10 cellular contexts compared by ENCODE assay signal in genomic region chr5:141208478-141208877, GRCh38. TPM values are rescaled to one million over a fixed set of nuclear protein-coding genes. Genes with fewer than 3 reads are reported as not detected.
DNase-seq lines count a peak whose midpoint lies in the region; ATAC-seq, FAIRE-seq and TF ChIP-seq lines count a peak whose summit lies in the region.
"Had no signal": no experiment of that assay in that cellular context is flagged by ENCODE, and none has a peak within 500 bp of the region (broad histone marks: within the 10 kb centered on the region; RNA-seq: fewer than 3 reads in every experiment).

PCDHB12 (plus strand) TSS chr5:141208719; CDS start chr5:141208908, 189 bp downstream.

- no peaks in the 10 kb centered on the region for H4K20me1 ChIP-seq in H1 (replicated peaks in 1 of 2; ENCODE audit: control insufficient read depth in 1 of 2, insufficient read depth in 2 of 2, low read length in 2 of 2)

- H2BK120ac ChIP-seq in H1 (replicated peaks; ENCODE audit: low read depth, low read length) (no peak within 1 kb of the TSS), trophoblast cell (ENCODE audit: insufficient read depth, low read length, poor library complexity) (no peak within 1 kb of the TSS)

- H3K9ac ChIP-seq in H1 (replicated peaks in 1 of 4; ENCODE audit: extremely low read depth in 1 of 4, low read depth in 3 of 4, low read length in 3 of 4) (no peak within 1 kb of the TSS), trophoblast cell (ENCODE audit: low read length) (no peak within 1 kb of the TSS)

- H2BK5ac ChIP-seq in H1 (ENCODE audit: low read depth, low read length), result no peak within 1 kb of the TSS
- no peak within 1 kb of the TSS for H2BK5ac ChIP-seq in trophoblast cell (ENCODE audit: low read depth, low read length, poor library complexity)

- no peak for TF ChIP-seq POLR2A in H1 (IDR thresholded peaks at IDR 0.05; ENCODE audit: control extremely low read depth in 1 of 2, low read depth in 2 of 2, low read length in 2 of 2)

- H3K4me1 ChIP-seq in H1 (replicated peaks in 1 of 4; ENCODE audit: control insufficient read depth in 3 of 4, insufficient read depth in 4 of 4, low read length in 3 of 4), result no peaks in the 10 kb centered on the region
- H3K4me1 ChIP-seq in psoas muscle, result no peaks in the 10 kb centered on the region
- no peaks in the 10 kb centered on the region for H3K4me1 ChIP-seq in trophoblast cell (ENCODE audit: control insufficient read depth in 1 of 2, insufficient read depth in 2 of 2, low read length in 2 of 2)
- H3K4me1 ChIP-seq: sigmoid colon, suprapubic skin had no signal

- H3K79me2 ChIP-seq in H1 (ENCODE audit: control insufficient read depth in 1 of 2, insufficient read depth in 2 of 2, low read length in 2 of 2), result no peaks in the 10 kb centered on the region
- no peaks in the 10 kb centered on the region for H3K79me2 ChIP-seq in trophoblast cell (ENCODE audit: control insufficient read depth, insufficient read depth, low read length, poor library complexity)

- no peak within 1 kb of the TSS for H4K5ac ChIP-seq in H1 (ENCODE audit: insufficient read length, low read depth, low read length)

- H3K36me3 ChIP-seq in H1 (ENCODE audit: control insufficient read depth in 2 of 4, insufficient read depth in 4 of 4, low read length in 3 of 4) (no peaks in the 10 kb centered on the region), psoas muscle (ENCODE audit: insufficient read depth in 1 of 2, low read depth in 1 of 2) (no peaks in the 10 kb centered on the region), trophoblast cell (ENCODE audit: control insufficient read depth in 1 of 2, insufficient read depth in 2 of 2, low read length in 2 of 2) (peaks cover 0 to 1% of the 10 kb centered on the region in 2 experiments)
- H3K36me3 ChIP-seq: sigmoid colon, suprapubic skin had no signal

- 68% methylated on average over 11 of the region's 11 CpGs; no CpG with 5 or more reads in 1 of the 2 experiments for WGBS in H1 (ENCODE audit: extremely low coverage in 1 of 2, insufficient coverage in 1 of 2, insufficient read length in 1 of 2, insufficient replicate concordance in 2 of 2, low coverage in 1 of 2, low lambda C conversion rate in 2 of 2, missing lambda C conversion rate in 1 of 2), 2 experiments
- WGBS in psoas muscle, 3 donors, result 17 to 21% (median 18%) methylated on average over 11 of the region's 11 CpGs
- no CpG with 5 or more reads among the region's 11 CpGs for WGBS in trophoblast cell (ENCODE audit: extremely low coverage, insufficient coverage, insufficient read length)

- peak; percentile 42 to 45 for TF ChIP-seq RAD21 in H1 (IDR thresholded peaks at IDR 0.05 in 1 of 2, conservative IDR thresholded peaks at IDR 0.05 in 1 of 2; ENCODE audit: low read depth in 2 of 2, low read length in 2 of 2)

- H3K79me1 ChIP-seq in H1 (ENCODE audit: low read depth, low read length) (no peaks in the 10 kb centered on the region), trophoblast cell (ENCODE audit: low read length) (no peaks in the 10 kb centered on the region)

- no peaks in the 10 kb centered on the region for H3K23me2 ChIP-seq in H1 (ENCODE audit: low read depth, low read length)

- ATAC-seq in psoas muscle (no peak), GM18867 (IDR thresholded peaks at IDR 0.05; ENCODE audit: unreplicated experiment) (no peak)

- no peak within 1 kb of the TSS for H3K23ac ChIP-seq in H1 (ENCODE audit: insufficient read length)
- H3K23ac ChIP-seq in trophoblast cell (ENCODE audit: low read length), result no peak within 1 kb of the TSS

- TF ChIP-seq CTCF in H1 (IDR thresholded peaks at IDR 0.05; ENCODE audit: control extremely low read depth in 1 of 3, insufficient read depth in 1 of 3, low read depth in 1 of 3, low read length in 3 of 3) (peak in 2 of 3 experiments; percentile 11 to 48; a peak in 3 of 4 replicates), psoas muscle (IDR thresholded peaks at IDR 0.05) (peak; percentile 8)

- no peak within 1 kb of the TSS for H4K91ac ChIP-seq in H1 (replicated peaks; ENCODE audit: insufficient read length, low read length)
- H4K91ac ChIP-seq in trophoblast cell (ENCODE audit: low read depth, low read length), result no peak within 1 kb of the TSS

- no peak within 1 kb of the TSS for H3K18ac ChIP-seq in H1 (ENCODE audit: extremely low read depth, low read length)
- no peak within 1 kb of the TSS for H3K18ac ChIP-seq in trophoblast cell (ENCODE audit: low read length)

- in situ Hi-C loops in G401 (cut with HindIII; ENCODE audit: low sequenced_read_pairs), result no loop called here

- no peak within 1 kb of the TSS for H2BK20ac ChIP-seq in H1 (ENCODE audit: low read length)

- peak; percentile 55 for DNase-seq in G401 (ENCODE audit: low spot score)
- DNase-seq in NCI-H69 (lab: John Stamatoyannopoulos, UW), result peak; percentile 51
- DNase-seq in H1 (ENCODE audit: low read depth in 1 of 2, low spot score in 2 of 2), result no peak
- no peak for DNase-seq in psoas muscle
- DNase-seq in stimulated activated CD4-positive, alpha-beta T cell treated with anti-CD3 and anti-CD28 coated beads, Interleukin-4, amount 100 ng/mL, for 4 hours, result no peak
- DNase-seq in trophoblast cell, result no peak
- no peak for DNase-seq in islet precursor cell
- DNase-seq: sigmoid colon had no signal

- peak within 1 kb of the TSS in 2 of 4 experiments; percentile 10 to 34; a peak in 2 of 8 replicates for H3K4me3 ChIP-seq in H1 (ENCODE audit: extremely low read depth in 1 of 4, insufficient read depth in 2 of 4, low read depth in 3 of 4, low read length in 4 of 4)
- H3K4me3 ChIP-seq in psoas muscle, result peak within 1 kb of the TSS; percentile 26
- H3K4me3 ChIP-seq in trophoblast cell (ENCODE audit: low read depth, low read length), result no peak within 1 kb of the TSS
- H3K4me3 ChIP-seq: suprapubic skin had no signal

- CTCF ChIA-PET in H1 (lab: Charles Lee; ENCODE audit: partially characterized antibody), result interaction anchor here (0.6 to 3.9 kb wide), 39 partner anchors 9 to 1607 kb away, joined by 3 to 36 read pairs (median 4); partner anchors contain the start of genes PCDHB10, PCDHB11, PCDHB14 and PCDHB15

- no peak within 1 kb of the TSS for H3K27ac ChIP-seq in H1 (ENCODE audit: low read depth, low read length)
- no peak within 1 kb of the TSS for H3K27ac ChIP-seq in psoas muscle
- no peak within 1 kb of the TSS for H3K27ac ChIP-seq in trophoblast cell (ENCODE audit: low read depth, low read length)
- H3K27ac ChIP-seq: sigmoid colon, suprapubic skin had no signal

- H3K4me2 ChIP-seq in H1 (ENCODE audit: insufficient read depth in 1 of 2, low read depth in 2 of 2, low read length in 2 of 2), result peak within 1 kb of the TSS in 1 of 2 experiments; percentile 10; a peak in 2 of 4 replicates
- no peak within 1 kb of the TSS for H3K4me2 ChIP-seq in trophoblast cell (ENCODE audit: low read length)

- TF ChIP-seq EP300 in H1 (IDR thresholded peaks at IDR 0.05; ENCODE audit: borderline replicate concordance in 1 of 2, low read depth in 2 of 2, low read length in 2 of 2), result no peak

- H3K9me3 ChIP-seq in H1 (ENCODE audit: insufficient read depth in 2 of 2, low read depth in 1 of 2, low read length in 1 of 2) (peaks cover 0 to 12% of the 10 kb centered on the region in 2 experiments; a peak in 1 of 4 replicates), psoas muscle (peaks cover 3% of the 10 kb centered on the region), trophoblast cell (ENCODE audit: insufficient read depth, low read depth, low read length) (no peaks in the 10 kb centered on the region)

- H2AFZ ChIP-seq in H1 (ENCODE audit: low read length), result no peak within 1 kb of the TSS; the same call in 1 of the 2 replicates
- H2AFZ ChIP-seq in trophoblast cell (ENCODE audit: insufficient read depth, low read length, poor library complexity), result no peak within 1 kb of the TSS

- H2AK5ac ChIP-seq in H1 (ENCODE audit: low read depth, low read length), result no peak within 1 kb of the TSS
- no peak within 1 kb of the TSS for H2AK5ac ChIP-seq in trophoblast cell (ENCODE audit: low read length)

- H3K4ac ChIP-seq in H1 (replicated peaks; ENCODE audit: insufficient read length, low read depth, low read length) (no peak within 1 kb of the TSS), trophoblast cell (ENCODE audit: low read depth, low read length) (no peak within 1 kb of the TSS)

- H4K12ac ChIP-seq in trophoblast cell (ENCODE audit: low read depth, low read length), result no peak within 1 kb of the TSS

- H2BK12ac ChIP-seq in H1 (ENCODE audit: low read depth, low read length) (no peak within 1 kb of the TSS), trophoblast cell (ENCODE audit: low read length) (no peak within 1 kb of the TSS)

- POLR2A ChIA-PET in H1 (lab: Charles Lee; ENCODE audit: partially characterized antibody), result interaction anchor here (0.6 to 1.4 kb wide), 4 partner anchors 9 to 114 kb away, joined by 3 to 6 read pairs (median 4); partner anchors contain the start of genes PCDHB11 and PCDHB2

- no peak within 1 kb of the TSS for H4K8ac ChIP-seq in H1 (ENCODE audit: extremely low read depth, insufficient read depth, low read length)
- H4K8ac ChIP-seq in trophoblast cell (ENCODE audit: low read depth, low read length), result no peak within 1 kb of the TSS

- H3K56ac ChIP-seq in H1 (replicated peaks; ENCODE audit: insufficient read length, low read depth, low read length), result no peak within 1 kb of the TSS

- intact Hi-C loops in psoas muscle (cut with DNase I), result no loop called here

- no peak within 1 kb of the TSS for H2BK15ac ChIP-seq in H1 (ENCODE audit: low read length)

- no peaks in the 10 kb centered on the region for H3K27me3 ChIP-seq in H1 (replicated peaks in 1 of 4; ENCODE audit: control insufficient read depth in 3 of 4, extremely low read depth in 1 of 4, insufficient read depth in 3 of 4, low read length in 3 of 4)
- H3K27me3 ChIP-seq in psoas muscle (ENCODE audit: insufficient read depth in 3 of 3, low read length in 2 of 3), result peaks cover 0 to 34% (median 6%) of the 10 kb centered on the region in 3 donors
- no peaks in the 10 kb centered on the region for H3K27me3 ChIP-seq in trophoblast cell (ENCODE audit: insufficient read depth, low read length)
- H3K27me3 ChIP-seq: suprapubic skin had no signal

- no peak within 1 kb of the TSS for H3K14ac ChIP-seq in H1 (ENCODE audit: insufficient read length)
- H3K14ac ChIP-seq in trophoblast cell (ENCODE audit: low read length), result no peak within 1 kb of the TSS

- no peak for FAIRE-seq in H1 (lab: Jason Lieb, UNC)

TF ChIP-seq in H1, 55 proteins besides CTCF, POLR2A, EP300 and RAD21 (continues in another document):
- TF ChIP-seq SP1 (IDR thresholded peaks at IDR 0.05; ENCODE audit: low read depth, low read length), result no peak

RNA-seq across cellular contexts. Expression of gene PCDHB12, which starts in this region (rescaled TPM):
- not detected in 2 replicates for total RNA-seq in G401 (2014; rRNA removed; shearing (Covaris generic))
- total RNA-seq in H1 (2021; fragmentation: NEBNext Ultra II Directional; extraction: Animal tissue kit (Norgen Biotek cat#: 25700)), result 2.0 and 3.0 TPM in 2 replicates
- 1.1 and 1.9 TPM in 2 replicates for polyA plus RNA-seq in H1 (2011; rRNA removed)
- 1.2 TPM for polyA plus RNA-seq in H1 (2011; cell fraction: cytosol; rRNA removed)
- 2.7 TPM for polyA plus RNA-seq in H1 (2011; cell fraction: nucleus; rRNA removed)
- 0.52 to 0.68 TPM (median 0.55 TPM) in 4 replicates for polyA plus RNA-seq in H1 (2012, experiment 1 of 2)
- 0.13 TPM for polyA plus RNA-seq in H1 (2012, experiment 2 of 2)
- polyA plus RNA-seq in H1 (2013, experiment 1 of 2), result 1.3 TPM
- 0.96 TPM for polyA plus RNA-seq in H1 (2013, experiment 2 of 2)
- polyA minus RNA-seq in H1 (2011; rRNA and poly(A)+ RNA removed), result 1.2 and 1.4 TPM in 2 replicates
- polyA minus RNA-seq in H1 (2011; cell fraction: cytosol; rRNA and poly(A)+ RNA removed), result 1.9 TPM
- 7.4 TPM for polyA minus RNA-seq in H1 (2011; cell fraction: nucleus; rRNA and poly(A)+ RNA removed)
- total RNA-seq in psoas muscle, result under 1 TPM; 0.44 to 0.96 (median 0.83) TPM
- polyA plus RNA-seq in psoas muscle, result under 1 TPM; 0.10 to 0.21 (median 0.21) TPM
- polyA plus RNA-seq in trophoblast cell (2013), result 0.35 and 0.36 TPM in 2 replicates

Comparison
In these comparisons a context has a peak if more than half of its experiments do, and no peak if none do; other contexts are left out.
1. Peak in DNase-seq in G401; RNA of the gene not detected or under 1 TPM.